ENCODE assay signal across 8 cellular contexts in the genomic region with DNA sequence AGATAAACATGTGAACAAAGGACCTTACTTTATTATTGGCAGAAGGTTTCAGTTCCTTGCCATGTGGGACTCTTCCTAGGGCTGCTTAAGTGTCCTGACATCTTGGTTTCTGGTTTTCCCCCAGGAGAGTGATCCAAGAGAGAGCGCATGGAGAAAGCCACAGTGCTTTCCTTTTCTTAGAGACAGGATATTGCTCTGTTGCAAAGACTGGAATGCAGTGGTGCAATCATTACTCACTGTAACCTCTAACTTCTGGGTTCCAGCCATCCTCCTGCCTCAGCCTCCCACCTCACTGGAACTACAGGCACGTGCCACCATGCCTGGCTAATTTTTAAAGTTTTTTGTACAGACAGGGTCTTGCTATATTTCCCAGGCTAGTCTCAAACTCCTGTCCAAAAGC.
"Had no signal": no experiment of that assay in that cellular context is flagged by ENCODE, and none has a peak within 500 bp of the region (broad histone marks: within the 10 kb centered on the region; RNA-seq: fewer than 3 reads in every experiment).

No MANE protein-coding gene starts in this region.

- H3K4me1 ChIP-seq: sigmoid colon had no signal

- H3K4me3 ChIP-seq: sigmoid colon had no signal

- DNase-seq: activated T-cell treated with anti-CD3 and anti-CD28 coated beads, Interleukin-2, amount 50 U/mL, for 1 hour; amygdala; kidney glomerular epithelial cell; sigmoid colon; stimulated activated CD4-positive, alpha-beta T cell treated with anti-CD3 and anti-CD28 coated beads, Interleukin-2, amount 100 ng/mL, for 48 hours; stimulated activated naive CD4-positive, alpha-beta T cell treated with Interleukin-2 at 50 U/mL for 16 hours had no signal

- ATAC-seq: activated CD4-positive, CD25-positive, alpha-beta regulatory T cell treated with anti-CD3 and anti-CD28 coated beads, Interleukin-2, amount 50 U/mL, for 24 hours; esophagus mucosa had no signal

- H3K36me3 ChIP-seq: sigmoid colon had no signal

- H3K9me3 ChIP-seq: sigmoid colon had no signal

- H3K27ac ChIP-seq: sigmoid colon had no signal

- H3K27me3 ChIP-seq: sigmoid colon had no signal
